Comparison of ENCODE assay signal across 13 cellular contexts in genomic region chr2:29518988-29519925, GRCh38.
DNase-seq lines count a peak whose midpoint lies in the region; ATAC-seq, FAIRE-seq and TF ChIP-seq lines count a peak whose summit lies in the region.
"Had no signal": no experiment of that assay in that cellular context is flagged by ENCODE, and none has a peak within 500 bp of the region (broad histone marks: within the 10 kb centered on the region; RNA-seq: fewer than 3 reads in every experiment).

No MANE protein-coding gene starts in this region.

- no peaks in the 10 kb centered on the region for H3K4me1 ChIP-seq in HepG2 (ENCODE audit: insufficient read depth, low read length)

- WGBS in HepG2 (ENCODE audit: low lambda C conversion rate) = 7% methylated on average over 4 of the region's 4 CpGs

- intact Hi-C loops in HepG2 (cut with micrococcal nuclease; ENCODE audit: unreplicated experiment) = no loop called here

- H3K4me3 ChIP-seq in choroid plexus epithelial cell (ENCODE audit: low read depth, low read length) = no peak overlapping the region
- H3K4me3 ChIP-seq in HepG2 (replicated peaks in 1 of 3; ENCODE audit: insufficient read depth in 1 of 3, low read depth in 2 of 3, low read length in 3 of 3) = no peak overlapping the region

- CTCF ChIA-PET in HepG2 (lab: Yijun Ruan, JAX; ENCODE audit: low intra/inter-chr PET ratio, low total read pairs) = no interaction called here

- in situ Hi-C loops in HepG2 (cut with HindIII; ENCODE audit: extremely low pct_ligation_motif_present, low pct_unique_long_range_greater_than_20kb) = no loop called here

- H3K79me2 ChIP-seq in HepG2 (ENCODE audit: insufficient read depth, low read length) = no peaks in the 10 kb centered on the region

- H3K9ac ChIP-seq in HepG2 (ENCODE audit: insufficient read depth, low read depth, low read length) = no peak overlapping the region

- no peak for TF ChIP-seq RAD21 in HepG2 (CRISPR knock-in tag; IDR thresholded peaks at IDR 0.05)

- POLR2A ChIA-PET in HepG2 (lab: Yijun Ruan, JAX) = no interaction called here

- TF ChIP-seq CTCF in choroid plexus epithelial cell (conservative IDR thresholded peaks at IDR 0.05; ENCODE audit: low read depth, low read length) = no peak
- TF ChIP-seq CTCF in HepG2 (CRISPR knock-in tag; IDR thresholded peaks at IDR 0.05) = no peak

- peaks cover 0 to 13% of the 10 kb centered on the region in 2 experiments; a peak in 2 of 5 replicates for H3K27me3 ChIP-seq in HepG2 (ENCODE audit: control insufficient read depth in 1 of 2, insufficient read depth in 2 of 2, low read length in 2 of 2)

- H3K36me3 ChIP-seq in HepG2 (replicated peaks in 1 of 2; ENCODE audit: control insufficient read depth in 1 of 2, insufficient read depth in 2 of 2, low read length in 2 of 2) = no peaks in the 10 kb centered on the region

- TF ChIP-seq POLR2A in HepG2 (IDR thresholded peaks at IDR 0.05; ENCODE audit: insufficient read depth in 1 of 2, low read depth in 2 of 2, low read length in 2 of 2) = no peak

- H4K20me1 ChIP-seq in HepG2 (ENCODE audit: insufficient read depth, low read length) = no peaks in the 10 kb centered on the region

- no peak overlapping the region for H3K27ac ChIP-seq in HepG2 (ENCODE audit: extremely low read length, insufficient read depth, low read length)
- H3K27ac ChIP-seq in caudate nucleus (ENCODE audit: low read depth, low read length) = no peak overlapping the region

- no peak overlapping the region for H2AFZ ChIP-seq in HepG2 (ENCODE audit: low read length)

- no TSS peak for BruUV-seq in HepG2 (replicated peaks; lab: Mats Ljungman, UMichigan)

- FAIRE-seq in HepG2 (lab: Jason Lieb, UNC) = no peak
- FAIRE-seq: GM18507 had no signal

- ATAC-seq in HepG2 (no peak), HG02840 (IDR thresholded peaks at IDR 0.05; ENCODE audit: low FRiP score, unreplicated experiment) (no peak), HG02678 (IDR thresholded peaks at IDR 0.05; ENCODE audit: unreplicated experiment) (no peak)
- no peak for ATAC-seq in stimulated activated naive CD8-positive, alpha-beta T cell treated with anti-CD3 and anti-CD28 coated beads, Interleukin-15, Interleukin-2, amounts not matched to agents 100 U/mL and 50 U/mL, for 24 hours

- TF ChIP-seq EP300 in HepG2 (IDR thresholded peaks at IDR 0.05; ENCODE audit: low read depth in 2 of 2, low read length in 2 of 2) = no peak
- TF ChIP-seq EP300 in HepG2 (CRISPR knock-in tag; IDR thresholded peaks at IDR 0.05; ENCODE audit: borderline replicate concordance) = no peak

- H3K9me3 ChIP-seq in HepG2 (ENCODE audit: low read length) = no peaks in the 10 kb centered on the region

- DNase-seq in AG08395 (ENCODE audit: low spot score) = peak; percentile 74
- DNase-seq in HS-5 (ENCODE audit: low read depth) = peak; percentile 33
- DNase-seq in choroid plexus epithelial cell (ENCODE audit: low read depth) = peak; percentile 91
- no peak for DNase-seq in HepG2 (ENCODE audit: low spot score)
- DNase-seq in caudate nucleus (lab: John Stamatoyannopoulos, UW) = no peak
- DNase-seq in stimulated activated naive CD8-positive, alpha-beta T cell treated with anti-CD3 and anti-CD28 coated beads, Interleukin-15, Interleukin-2, amounts not matched to agents 100 U/mL and 50 U/mL, for 24 hours = no peak
- DNase-seq: activated CD4-positive, alpha-beta T cell treated with anti-CD3 and anti-CD28 coated beads, Interleukin-2, amount 10 ng/mL, durations not matched to agents 24 days and 14 days; C1 segment of cervical spinal cord; NCI-H1417 treated with DMSO at 0.1 percent for 48 hours; T-helper 1 cell had no signal

- no peak overlapping the region for H3K4me2 ChIP-seq in HepG2 (ENCODE audit: low read depth, low read length)

TF ChIP-seq in HepG2, 621 proteins besides CTCF, POLR2A, EP300 and RAD21:
- TF ChIP-seq TAF1 (CRISPR knock-in tag; IDR thresholded peaks at IDR 0.05) (no peak), CEBPB (IDR thresholded peaks at IDR 0.05; ENCODE audit: borderline replicate concordance, low read depth, low read length) (0 out of 2 replicates have a peak, but pooled peaks have one; percentile 34), ZBTB46 (CRISPR knock-in tag; IDR thresholded peaks at IDR 0.05; ENCODE audit: borderline replicate concordance) (no peak)
TF ChIP-seq in HepG2: peak in this region for 1.

Comparison
In these comparisons a context has a peak if more than half of its experiments do, and no peak if none do; other contexts are left out.
1. DNase-seq: peak in AG08395 (single experiment), HS-5 (single experiment) and choroid plexus epithelial cell (single experiment); none in HepG2 (single experiment), caudate nucleus (0 of 61) and stimulated activated naive CD8-positive, alpha-beta T cell treated with anti-CD3 and anti-CD28 coated beads, Interleukin-15, Interleukin-2, amounts not matched to agents 100 U/mL and 50 U/mL, for 24 hours (single experiment).